8 cellular contexts compared by ENCODE assay signal in genomic region chr12:49057888-49058287, GRCh38. TPM values are rescaled to one million over a fixed set of nuclear protein-coding genes. Genes with fewer than 3 reads are reported as not detected.
DNase-seq lines count a peak whose midpoint lies in the region; ATAC-seq, FAIRE-seq and TF ChIP-seq lines count a peak whose summit lies in the region.

No MANE protein-coding gene starts in this region.

- H3K4me1 ChIP-seq in BE2C, result no peaks in the 10 kb centered on the region; the same call in 1 of the 2 replicates
- H3K4me1 ChIP-seq in KMS-11 (ENCODE audit: low read depth, poor library complexity, severe bottlenecking), result peaks cover 35% of the 10 kb centered on the region
- H3K4me1 ChIP-seq in K562 (replicated peaks in 1 of 2; ENCODE audit: control insufficient read depth in 2 of 2, insufficient read depth in 2 of 2, low read length in 2 of 2), result peaks cover 12 to 24% of the 10 kb centered on the region in 2 experiments; a peak in 4 of 5 replicates
- peaks cover 42% of the 10 kb centered on the region for H3K4me1 ChIP-seq in mucosa of descending colon (ENCODE audit: low read depth)

- ATAC-seq in K562 (no peak), mucosa of descending colon (peak; percentile 29), HG03025 (IDR thresholded peaks at IDR 0.05; ENCODE audit: low FRiP score, unreplicated experiment) (no peak), HG02571 (IDR thresholded peaks at IDR 0.05; ENCODE audit: unreplicated experiment) (no peak), HG02623 (IDR thresholded peaks at IDR 0.05; ENCODE audit: unreplicated experiment) (no peak)

- no peak for TF ChIP-seq RAD21 in K562 (CRISPR knock-in tag; conservative IDR thresholded peaks at IDR 0.05 in 1 of 2, IDR thresholded peaks at IDR 0.05 in 1 of 2)

- H3K79me2 ChIP-seq in KMS-11 (ENCODE audit: insufficient read depth, low read depth) (peaks cover 61% of the 10 kb centered on the region), K562 (ENCODE audit: control insufficient read depth, insufficient read depth, low read length) (peaks cover 87% of the 10 kb centered on the region)

- H3K9me3 ChIP-seq in BE2C (no peaks in the 10 kb centered on the region), K562 (replicated peaks; ENCODE audit: control insufficient read depth, insufficient read depth, low read depth, low read length) (no peaks in the 10 kb centered on the region), mucosa of descending colon (no peaks in the 10 kb centered on the region)

- TF ChIP-seq EP300 in K562 (IDR thresholded peaks at IDR 0.05; ENCODE audit: low read length), result no peak

- POLR2A ChIA-PET in K562 (lab: Yijun Ruan, JAX), result interaction anchor here (0.6 to 6.4 kb wide), 13 partner anchors 10 to 523 kb away, joined by 3 to 40 read pairs (median 5); partner anchors contain the start of genes RHEBL1, TUBA1B and TUBA1C

- H3K27ac ChIP-seq in KMS-11 (no peak overlapping the region), K562 (ENCODE audit: extremely low read depth, low read depth, low read length) (peak overlapping the region; percentile 65; the same call in 1 of the 3 replicates)

- DNase-seq in BE2C (no peak), K562 (ENCODE audit: extremely low read depth in 1 of 4, low spot score in 3 of 4) (peak in 1 of 4 experiments; percentile 30), mucosa of descending colon (peak in 1 of 3 donors; percentile 40)
- no peak for DNase-seq in stimulated activated CD4-positive, alpha-beta T cell treated with anti-CD3 and anti-CD28 coated beads, Interleukin-15, amount 100 ng/mL, for 24 hours

- WGBS in K562 (ENCODE audit: insufficient coverage, low coverage, missing lambda C conversion rate), result 2% methylated on average over 4 of the region's 4 CpGs

- H2AFZ ChIP-seq in KMS-11 (ENCODE audit: low read depth) (no peak overlapping the region), K562 (ENCODE audit: low read depth, low read length) (no peak overlapping the region)

- H3K4me3 ChIP-seq in BE2C (ENCODE audit: low read depth, low read length) (peak overlapping the region; percentile 95), KMS-11 (IDR thresholded peaks at IDR 0.05; ENCODE audit: insufficient read depth, low read depth, low read length) (peak overlapping the region; percentile 4), K562 (peak overlapping the region; percentile 94), mucosa of descending colon (no peak overlapping the region)

- H3K9ac ChIP-seq in KMS-11 (peak overlapping the region; percentile 97; the same call in 1 of the 2 replicates), K562 (ENCODE audit: insufficient read depth in 1 of 2, low read depth in 2 of 2, low read length in 2 of 2) (peak overlapping the region; percentile 96 to 98)

- FAIRE-seq in K562 (lab: Jason Lieb, UNC), result peak; percentile 65

- no peak for TF ChIP-seq POLR2A in K562 (conservative IDR thresholded peaks at IDR 0.05)

- H3K4me2 ChIP-seq in KMS-11 (peak overlapping the region; percentile 84), K562 (ENCODE audit: insufficient read depth, low read length) (peak overlapping the region; percentile 94)

- peaks cover 4% of the 10 kb centered on the region for H3K9me1 ChIP-seq in K562 (ENCODE audit: control insufficient read depth, insufficient read depth, low read length)

- H3K36me3 ChIP-seq in BE2C, result peaks cover 30% of the 10 kb centered on the region
- H3K36me3 ChIP-seq in KMS-11 (ENCODE audit: insufficient read depth), result peaks cover under 1% of the 10 kb centered on the region; the same call in 1 of the 2 replicates
- H3K36me3 ChIP-seq in K562 (ENCODE audit: control insufficient read depth, insufficient read depth, low read length), result peaks cover 41% of the 10 kb centered on the region
- no peaks in the 10 kb centered on the region for H3K36me3 ChIP-seq in mucosa of descending colon (ENCODE audit: low read depth)

- H3K27me3 ChIP-seq in BE2C (no peaks in the 10 kb centered on the region), KMS-11 (ENCODE audit: insufficient read depth, low read depth) (no peaks in the 10 kb centered on the region), K562 (ENCODE audit: control insufficient read depth in 2 of 2, insufficient read depth in 2 of 2, low read length in 2 of 2) (no peaks in the 10 kb centered on the region)

- intact Hi-C loops in K562 (cut with micrococcal nuclease), result no loop called here
- intact Hi-C loops in mucosa of descending colon (cut with DNase I, micrococcal nuclease), result no loop called here

- BruUV-seq in K562 (replicated peaks; lab: Mats Ljungman, UMichigan), result no TSS peak

- in situ Hi-C loops in K562 (cut with MboI), result no loop called here

- TF ChIP-seq CTCF in BE2C (IDR thresholded peaks at IDR 0.05; ENCODE audit: low read depth, low read length) (no peak), KMS-11 (conservative IDR thresholded peaks at IDR 0.05; ENCODE audit: low read depth, low read length) (no peak), K562 (IDR thresholded peaks at IDR 0.05 in 2 of 3, conservative IDR thresholded peaks at IDR 0.05 in 1 of 3; ENCODE audit: insufficient read depth in 2 of 3, low read depth in 1 of 3, low read length in 3 of 3) (no peak), mucosa of descending colon (IDR thresholded peaks at IDR 0.05) (no peak)

- CTCF ChIA-PET in K562 (lab: Yijun Ruan, JAX; ENCODE audit: low intra/inter-chr PET ratio), result no interaction called here

- H4K20me1 ChIP-seq in KMS-11 (ENCODE audit: insufficient read depth), result peaks cover 29% of the 10 kb centered on the region
- peaks cover 51% of the 10 kb centered on the region for H4K20me1 ChIP-seq in K562 (replicated peaks; ENCODE audit: control insufficient read depth, insufficient read depth, low read length)

RNA-seq across cellular contexts. Expression of gene KMT2D, which starts 2.7 kb away (rescaled TPM):
- polyA plus RNA-seq in BE2C (2012; ENCODE audit: insufficient read depth, insufficient read length, low read depth), result 108 TPM
- 218 and 331 TPM in 2 replicates for total RNA-seq in K562 (2011; cell fraction: chromatin; rRNA removed; ENCODE audit: low replicate concordance)
- total RNA-seq in K562 (2011; cell fraction: nucleolus; rRNA removed), result 143 and 150 TPM in 2 replicates
- total RNA-seq in K562 (2011; cell fraction: nucleoplasm; rRNA removed), result 136 and 138 TPM in 2 replicates
- total RNA-seq in K562 (2014; rRNA removed) (17.5 and 23.5 TPM in 2 replicates), K562 (2014; rRNA removed; fragmentation: Illumina TruSeq; extraction: Trizol) (10.5 and 10.6 TPM in 2 replicates), K562 (2015; rRNA removed; fragmentation: Illumina TruSeq; extraction: Trizol) (13.7 and 20.1 TPM in 2 replicates), K562 (2021) (89.5 and 93.7 TPM in 2 replicates), mucosa of descending colon (100 to 1,000 TPM in 1 of 3 donors, 10 to 100 TPM in 2; 83.3 to 102 (median 88.5) TPM)
- polyA plus RNA-seq in K562 (2011; rRNA removed) (9.9 and 15.2 TPM in 2 replicates), K562 (2014; fragmentation: Illumina TruSeq; extraction: Trizol) (53.8 and 73.7 TPM in 2 replicates), K562 (2014; fragmentation: Nextera tagmentation; extraction: Ambion mirVana) (1 to 10 TPM in 1 of 2 experiments, under 1 TPM in 1; 0.22 to 1.4 TPM), K562 (2014; rRNA removed) (33.3 and 42.1 TPM in 2 replicates)
- 9.3 and 9.7 TPM in 2 replicates for polyA plus RNA-seq in K562 (2011; cell fraction: cytosol; rRNA removed)
- 68.2 and 72.0 TPM in 2 replicates for polyA plus RNA-seq in K562 (2011; cell fraction: nucleus; rRNA removed)
- polyA plus RNA-seq in K562 (2012), result 37.5 and 39.4 TPM in 2 replicates
- polyA minus RNA-seq in K562 (2011; rRNA and poly(A)+ RNA removed), result 18.1 and 20.1 TPM in 2 replicates
- 58.5 and 91.1 TPM in 2 replicates for polyA minus RNA-seq in K562 (2011; cell fraction: cytosol; rRNA and poly(A)+ RNA removed)
- polyA minus RNA-seq in K562 (2011; cell fraction: nucleus; rRNA and poly(A)+ RNA removed), result 19.0 and 36.2 TPM in 2 replicates

RNA-seq across cellular contexts. Expression of gene RHEBL1, which starts 11.9 kb away (rescaled TPM):
- polyA plus RNA-seq in BE2C (2012; ENCODE audit: insufficient read depth, insufficient read length, low read depth), result 3.7 TPM
- total RNA-seq in K562 (2011; cell fraction: chromatin; rRNA removed; ENCODE audit: low replicate concordance), result 4.6 and 10.2 TPM in 2 replicates
- 9.2 and 10.9 TPM in 2 replicates for total RNA-seq in K562 (2011; cell fraction: nucleolus; rRNA removed)
- 6.1 and 7.3 TPM in 2 replicates for total RNA-seq in K562 (2011; cell fraction: nucleoplasm; rRNA removed)
- total RNA-seq in K562 (2014; rRNA removed) (6.8 and 7.2 TPM in 2 replicates), K562 (2014; rRNA removed; fragmentation: Illumina TruSeq; extraction: Trizol) (8.2 and 8.5 TPM in 2 replicates), K562 (2015; rRNA removed; fragmentation: Illumina TruSeq; extraction: Trizol) (4.0 and 4.3 TPM in 2 replicates), K562 (2021) (7.7 and 8.8 TPM in 2 replicates), mucosa of descending colon (under 1 TPM; 0.23 to 0.58 (median 0.38) TPM)
- polyA plus RNA-seq in K562 (2011; rRNA removed) (8.1 and 10.4 TPM in 2 replicates), K562 (2014; fragmentation: Illumina TruSeq; extraction: Trizol) (7.0 and 9.7 TPM in 2 replicates), K562 (2014; fragmentation: Nextera tagmentation; extraction: Ambion mirVana) (10 to 100 TPM; 27.4 to 36.1 TPM), K562 (2014; rRNA removed) (10.0 and 14.4 TPM in 2 replicates)
- polyA plus RNA-seq in K562 (2011; cell fraction: cytosol; rRNA removed), result 9.1 and 11.5 TPM in 2 replicates
- polyA plus RNA-seq in K562 (2011; cell fraction: nucleus; rRNA removed), result 13.8 and 23.9 TPM in 2 replicates
- polyA plus RNA-seq in K562 (2012), result 5.5 and 12.1 TPM in 2 replicates
- 5.4 and 5.5 TPM in 2 replicates for polyA minus RNA-seq in K562 (2011; rRNA and poly(A)+ RNA removed)
- polyA minus RNA-seq in K562 (2011; cell fraction: cytosol; rRNA and poly(A)+ RNA removed), result 3.2 and 3.9 TPM in 2 replicates
- 2.3 and 4.0 TPM in 2 replicates for polyA minus RNA-seq in K562 (2011; cell fraction: nucleus; rRNA and poly(A)+ RNA removed)

RNA-seq across cellular contexts. Expression of gene DHH, which starts 36.7 kb away (rescaled TPM):
- 0.23 TPM for polyA plus RNA-seq in BE2C (2012; ENCODE audit: insufficient read depth, insufficient read length, low read depth)
- total RNA-seq in K562 (2011; cell fraction: chromatin; rRNA removed; ENCODE audit: low replicate concordance), result 2.7 and 5.1 TPM in 2 replicates
- total RNA-seq in K562 (2011; cell fraction: nucleolus; rRNA removed), result 2.7 and 3.2 TPM in 2 replicates
- 2.7 and 3.6 TPM in 2 replicates for total RNA-seq in K562 (2011; cell fraction: nucleoplasm; rRNA removed)
- total RNA-seq in K562 (2014; rRNA removed) (1.7 and 2.6 TPM in 2 replicates), K562 (2014; rRNA removed; fragmentation: Illumina TruSeq; extraction: Trizol) (0.40 and 0.45 TPM in 2 replicates), K562 (2015; rRNA removed; fragmentation: Illumina TruSeq; extraction: Trizol) (1.1 and 1.2 TPM in 2 replicates), K562 (2021) (2.2 and 2.3 TPM in 2 replicates), mucosa of descending colon (under 1 TPM; 0.26 to 0.54 (median 0.46) TPM)
- polyA plus RNA-seq in K562 (2011; rRNA removed) (0.29 and 2.4 TPM in 2 replicates), K562 (2014; fragmentation: Illumina TruSeq; extraction: Trizol) (0.54 and 0.60 TPM in 2 replicates), K562 (2014; fragmentation: Nextera tagmentation; extraction: Ambion mirVana) (under 1 TPM; 0.07 to 0.11 TPM), K562 (2014; rRNA removed) (1.8 and 2.4 TPM in 2 replicates)
- polyA plus RNA-seq in K562 (2011; cell fraction: cytosol; rRNA removed), result 1.1 and 2.6 TPM in 2 replicates
- 1.0 and 4.5 TPM in 2 replicates for polyA plus RNA-seq in K562 (2011; cell fraction: nucleus; rRNA removed)
- 1.8 and 1.9 TPM in 2 replicates for polyA plus RNA-seq in K562 (2012)
- 0.53 and 1.9 TPM in 2 replicates for polyA minus RNA-seq in K562 (2011; rRNA and poly(A)+ RNA removed)
- 0.86 and 4.6 TPM in 2 replicates for polyA minus RNA-seq in K562 (2011; cell fraction: cytosol; rRNA and poly(A)+ RNA removed)
- polyA minus RNA-seq in K562 (2011; cell fraction: nucleus; rRNA and poly(A)+ RNA removed), result 1.1 and 6.0 TPM in 2 replicates

RNA-seq across cellular contexts. Expression of gene PRKAG1, which starts 39.3 kb away (rescaled TPM):
- polyA plus RNA-seq in BE2C (2012; ENCODE audit: insufficient read depth, insufficient read length, low read depth), result 83.7 TPM
- total RNA-seq in K562 (2011; cell fraction: chromatin; rRNA removed; ENCODE audit: low replicate concordance), result 48.6 and 71.2 TPM in 2 replicates
- total RNA-seq in K562 (2011; cell fraction: nucleolus; rRNA removed), result 26.7 and 27.0 TPM in 2 replicates
- total RNA-seq in K562 (2011; cell fraction: nucleoplasm; rRNA removed), result 42.8 and 56.8 TPM in 2 replicates
- total RNA-seq in K562 (2014; rRNA removed), result 51.1 and 51.6 TPM in 2 replicates
- total RNA-seq in K562 (2014; rRNA removed; fragmentation: Illumina TruSeq; extraction: Trizol), result 79.1 and 86.8 TPM in 2 replicates
- total RNA-seq in K562 (2015; rRNA removed; fragmentation: Illumina TruSeq; extraction: Trizol), result 74.0 and 75.0 TPM in 2 replicates
- 49.3 and 51.9 TPM in 2 replicates for total RNA-seq in K562 (2021)
- polyA plus RNA-seq in K562 (2011; rRNA removed), result 109 TPM in 2 replicates
- polyA plus RNA-seq in K562 (2011; cell fraction: cytosol; rRNA removed), result 85.7 and 115 TPM in 2 replicates
- 31.1 and 53.9 TPM in 2 replicates for polyA plus RNA-seq in K562 (2011; cell fraction: nucleus; rRNA removed)
- 53.3 and 68.9 TPM in 2 replicates for polyA plus RNA-seq in K562 (2012)
- 95.8 and 108 TPM in 2 replicates for polyA plus RNA-seq in K562 (2014; fragmentation: Illumina TruSeq; extraction: Trizol)
- polyA plus RNA-seq in K562 (2014; fragmentation: Nextera tagmentation; extraction: Ambion mirVana), result 100 to 1,000 TPM in 1 of 2 experiments, 10 to 100 TPM in 1; 82.7 to 126 TPM
- polyA plus RNA-seq in K562 (2014; rRNA removed), result 59.7 and 64.5 TPM in 2 replicates
- polyA minus RNA-seq in K562 (2011; rRNA and poly(A)+ RNA removed), result 57.9 and 64.9 TPM in 2 replicates
- polyA minus RNA-seq in K562 (2011; cell fraction: cytosol; rRNA and poly(A)+ RNA removed), result 22.4 and 27.7 TPM in 2 replicates
- polyA minus RNA-seq in K562 (2011; cell fraction: nucleus; rRNA and poly(A)+ RNA removed), result 9.0 and 14.2 TPM in 2 replicates
- 10 to 100 TPM; 51.5 to 60.1 (median 52.2) TPM for total RNA-seq in mucosa of descending colon

RNA-seq across cellular contexts. Expression of gene LMBR1L, which starts 52.8 kb away (rescaled TPM):
- 85.0 TPM for polyA plus RNA-seq in BE2C (2012; ENCODE audit: insufficient read depth, insufficient read length, low read depth)
- 216 and 486 TPM in 2 replicates for total RNA-seq in K562 (2011; cell fraction: chromatin; rRNA removed; ENCODE audit: low replicate concordance)
- 269 and 303 TPM in 2 replicates for total RNA-seq in K562 (2011; cell fraction: nucleolus; rRNA removed)
- total RNA-seq in K562 (2011; cell fraction: nucleoplasm; rRNA removed), result 288 and 295 TPM in 2 replicates
- 31.6 and 32.1 TPM in 2 replicates for total RNA-seq in K562 (2014; rRNA removed)
- total RNA-seq in K562 (2014; rRNA removed; fragmentation: Illumina TruSeq; extraction: Trizol), result 25.7 and 26.3 TPM in 2 replicates
- 26.9 and 27.8 TPM in 2 replicates for total RNA-seq in K562 (2015; rRNA removed; fragmentation: Illumina TruSeq; extraction: Trizol)
- total RNA-seq in K562 (2021), result 49.5 and 52.8 TPM in 2 replicates
- 57.0 and 99.6 TPM in 2 replicates for polyA plus RNA-seq in K562 (2011; rRNA removed)
- polyA plus RNA-seq in K562 (2011; cell fraction: cytosol; rRNA removed), result 46.3 and 55.0 TPM in 2 replicates
- polyA plus RNA-seq in K562 (2011; cell fraction: nucleus; rRNA removed), result 401 and 500 TPM in 2 replicates
- polyA plus RNA-seq in K562 (2012), result 40.7 and 72.9 TPM in 2 replicates
- polyA plus RNA-seq in K562 (2014; fragmentation: Illumina TruSeq; extraction: Trizol), result 45.4 and 54.3 TPM in 2 replicates
- 1 to 10 TPM; 2.5 to 5.3 TPM for polyA plus RNA-seq in K562 (2014; fragmentation: Nextera tagmentation; extraction: Ambion mirVana)
- polyA plus RNA-seq in K562 (2014; rRNA removed), result 31.1 and 40.4 TPM in 2 replicates
- polyA minus RNA-seq in K562 (2011; rRNA and poly(A)+ RNA removed), result 53.8 and 60.1 TPM in 2 replicates
- 26.1 and 27.5 TPM in 2 replicates for polyA minus RNA-seq in K562 (2011; cell fraction: cytosol; rRNA and poly(A)+ RNA removed)
- polyA minus RNA-seq in K562 (2011; cell fraction: nucleus; rRNA and poly(A)+ RNA removed), result 89.8 and 168 TPM in 2 replicates
- total RNA-seq in mucosa of descending colon, result 10 to 100 TPM; 46.1 to 77.4 (median 68.1) TPM
